Comparison of ENCODE assay signal across 8 cellular contexts in genomic region chr19:32580353-32580900, GRCh38. TPM values are rescaled to one million over a fixed set of nuclear protein-coding genes. Genes with fewer than 3 reads are reported as not detected.
A peak's percentile ranks its signal among the peaks of the same experiment; 100 is the strongest.
DNase-seq lines count a peak whose midpoint lies in the region; ATAC-seq and TF ChIP-seq lines count a peak whose summit lies in the region.

No MANE protein-coding gene starts in this region.

- H2BK5ac ChIP-seq in mesenchymal stem cell (ENCODE audit: low read depth, low read length, poor library complexity, severe bottlenecking), result no peak overlapping the region

- peak overlapping the region in 1 of 2 experiments; percentile 18 for H3K14ac ChIP-seq in mesenchymal stem cell (ENCODE audit: low read length in 2 of 2)

- TF ChIP-seq POLR2A in body of pancreas (IDR thresholded peaks at IDR 0.05), result no peak

- H2BK15ac ChIP-seq in mesenchymal stem cell (ENCODE audit: low read depth, poor library complexity, severe bottlenecking), result no peak overlapping the region

- H3K18ac ChIP-seq in mesenchymal stem cell (ENCODE audit: low read depth in 1 of 2, low read length in 2 of 2), result peak overlapping the region in 1 of 2 experiments; percentile 11

- H3K79me1 ChIP-seq in mesenchymal stem cell (replicated peaks; ENCODE audit: low read length, poor library complexity, severe bottlenecking), result peaks cover 24% of the 10 kb centered on the region

- no peak overlapping the region for H2AK5ac ChIP-seq in mesenchymal stem cell (ENCODE audit: low read length, severe bottlenecking)

- peak overlapping the region; percentile 81 for H3K9ac ChIP-seq in mesenchymal stem cell (ENCODE audit: low read length)

- H3K27me3 ChIP-seq in AG04450 (ENCODE audit: control insufficient read depth, insufficient read depth, low read length), result no peaks in the 10 kb centered on the region
- no peaks in the 10 kb centered on the region for H3K27me3 ChIP-seq in body of pancreas
- no peaks in the 10 kb centered on the region for H3K27me3 ChIP-seq in mesenchymal stem cell (ENCODE audit: control insufficient read depth in 1 of 2, insufficient read depth in 1 of 2, low read length in 2 of 2)

- H3K4ac ChIP-seq in mesenchymal stem cell (ENCODE audit: low read depth in 1 of 2, low read length in 2 of 2), result peak overlapping the region in 1 of 2 experiments; percentile 50

- H3K36me3 ChIP-seq in body of pancreas (replicated peaks in 1 of 2; ENCODE audit: insufficient read depth in 1 of 2, low read depth in 2 of 2), result peaks cover 0 to under 1% of the 10 kb centered on the region in 2 donors
- H3K36me3 ChIP-seq in mesenchymal stem cell (ENCODE audit: control insufficient read depth in 1 of 2, insufficient read depth in 2 of 2, low read depth in 1 of 2, low read length in 2 of 2), result peaks cover 7 to 29% of the 10 kb centered on the region in 2 experiments

- H3K9me3 ChIP-seq in AG04450 (ENCODE audit: control insufficient read depth, insufficient read depth, low read length) (no peaks in the 10 kb centered on the region; the same call in 1 of the 2 replicates), body of pancreas (no peaks in the 10 kb centered on the region), mesenchymal stem cell (ENCODE audit: control insufficient read depth, low read length) (no peaks in the 10 kb centered on the region)

- no peak overlapping the region for H2AFZ ChIP-seq in mesenchymal stem cell (ENCODE audit: low read depth, low read length)

- no peak overlapping the region for H2BK120ac ChIP-seq in mesenchymal stem cell (ENCODE audit: low read depth, low read length)

- no peak for TF ChIP-seq CTCF in AG04450 (IDR thresholded peaks at IDR 0.05; ENCODE audit: low read depth, low read length)
- TF ChIP-seq CTCF in body of pancreas (IDR thresholded peaks at IDR 0.05), result no peak

- intact Hi-C loops in body of pancreas (cut with DNase I), result no loop called here

- H3K4me2 ChIP-seq in mesenchymal stem cell (ENCODE audit: low read length, poor library complexity, severe bottlenecking), result peak overlapping the region; percentile 79

- peaks cover 23% of the 10 kb centered on the region for H3K4me1 ChIP-seq in body of pancreas
- H3K4me1 ChIP-seq in mesenchymal stem cell (ENCODE audit: control insufficient read depth, insufficient read depth, low read depth, low read length), result peaks cover 3% of the 10 kb centered on the region

- no peak overlapping the region for H4K91ac ChIP-seq in mesenchymal stem cell (ENCODE audit: low read length)

- DNase-seq in AG04450 (ENCODE audit: low read depth, low spot score) (no peak), body of pancreas (no peak), mesenchymal stem cell (peak; percentile 6), DMS114 treated with DMSO at 0.1 percent for 48 hours (lab: John Stamatoyannopoulos, UW; ENCODE audit: unreplicated experiment) (no peak), SW480 (ENCODE audit: low spot score) (no peak), NCI-H2029 treated with DMSO at 0.1 percent for 48 hours (lab: John Stamatoyannopoulos, UW) (no peak)

- WGBS in body of pancreas, 2 donors, result 19 to 26% methylated on average over 16 to 22 of the region's 22 CpGs
- 24% methylated on average over 20 of the region's 22 CpGs for WGBS in mesenchymal stem cell

- no peak overlapping the region for H3K27ac ChIP-seq in AG04450 (ENCODE audit: low read depth, low read length)
- peak overlapping the region in 2 of 4 donors; percentile 84 to 87 for H3K27ac ChIP-seq in body of pancreas
- H3K27ac ChIP-seq in mesenchymal stem cell (ENCODE audit: low read length, poor library complexity, severe bottlenecking), result no peak overlapping the region

- ATAC-seq in GM19397 (IDR thresholded peaks at IDR 0.05; ENCODE audit: unreplicated experiment), result peak; percentile 18
- peak; percentile 19 for ATAC-seq in HG03521 (IDR thresholded peaks at IDR 0.05; ENCODE audit: unreplicated experiment)
- ATAC-seq in body of pancreas, result peak; percentile 20

- H3K23ac ChIP-seq in mesenchymal stem cell (ENCODE audit: low read length in 2 of 2), result no peak overlapping the region

- peak overlapping the region; percentile 68 for H3K4me3 ChIP-seq in AG04450 (ENCODE audit: low read depth, low read length)
- H3K4me3 ChIP-seq in body of pancreas, result peak overlapping the region in 1 of 2 donors; percentile 78
- H3K4me3 ChIP-seq in mesenchymal stem cell (ENCODE audit: insufficient read depth in 1 of 2, low read depth in 1 of 2, low read length in 2 of 2), result peak overlapping the region; percentile 53 to 96

- peak overlapping the region; percentile 29 for H4K8ac ChIP-seq in mesenchymal stem cell (ENCODE audit: low read length)

- CTCF ChIA-PET in AG04450 (lab: Charles Lee), result interaction anchor here (0.6 to 1.7 kb wide), 3 partner anchors 10 to 678 kb away, joined by 3 to 5 read pairs (median 3); no protein-coding TSS in a partner anchor

- no peak overlapping the region for H2BK12ac ChIP-seq in mesenchymal stem cell (ENCODE audit: low read length in 2 of 2)

- POLR2A ChIA-PET in AG04450 (lab: Yijun Ruan, JAX), result interaction anchor here (0.6 to 1.6 kb wide), 6 partner anchors 14 to 1901 kb away, joined by 3 to 5 read pairs (median 3); partner anchors contain the start of genes ANKRD27, RGS9BP, WTIP and ZNF507

RNA-seq across cellular contexts. Expression of gene PDCD5, which starts 0.6 kb away (rescaled TPM):
- 91.0 and 124 TPM in 2 replicates for polyA plus RNA-seq in AG04450 (2011; rRNA removed)
- polyA minus RNA-seq in AG04450 (2011; rRNA and poly(A)+ RNA removed), result 10.9 and 15.3 TPM in 2 replicates
- 10 to 100 TPM; 47.5 to 53.7 TPM for total RNA-seq in body of pancreas
- 391 TPM for polyA plus RNA-seq in mesenchymal stem cell (2013, experiment 1 of 2)
- polyA plus RNA-seq in mesenchymal stem cell (2013, experiment 2 of 2), result 407 TPM
